8 cellular contexts compared by ENCODE assay signal in genomic region chr2:20225294-20226151, GRCh38. TPM values are rescaled to one million over a fixed set of nuclear protein-coding genes. Genes with fewer than 3 reads are reported as not detected.
DNase-seq lines count a peak whose midpoint lies in the region; ATAC-seq and TF ChIP-seq lines count a peak whose summit lies in the region.

No MANE protein-coding gene starts in this region.

- H4K5ac ChIP-seq in H9 (ENCODE audit: insufficient read length, low read depth, low read length) = no peak overlapping the region

- H2BK12ac ChIP-seq in H9 (ENCODE audit: insufficient read length, low read depth, low read length) = no peak overlapping the region
- H2BK12ac ChIP-seq in mesenchymal stem cell (ENCODE audit: low read length in 2 of 2) = no peak overlapping the region

- peak; percentile 54 for TF ChIP-seq CTCF in H9 (conservative IDR thresholded peaks at IDR 0.05)
- TF ChIP-seq CTCF in LNCaP clone FGC (IDR thresholded peaks at IDR 0.05; ENCODE audit: control insufficient read depth, extremely low read depth, insufficient read depth) = peak; percentile 82

- H3K27ac ChIP-seq in H9 (ENCODE audit: insufficient read length, low read depth, low read length) (no peak overlapping the region), mesenchymal stem cell (ENCODE audit: low read length, poor library complexity, severe bottlenecking) (peak overlapping the region; percentile 70), stomach smooth muscle (ENCODE audit: low read length) (no peak overlapping the region)

- H3K23ac ChIP-seq in H9 (ENCODE audit: insufficient read length, low read depth, low read length) (no peak overlapping the region), mesenchymal stem cell (ENCODE audit: low read length in 2 of 2) (peak overlapping the region in 1 of 2 experiments; percentile 61)

- WGBS in H9 (ENCODE audit: extremely low coverage, insufficient read length, low lambda C conversion rate) = no CpG with 5 or more reads among the region's 66 CpGs
- WGBS in mesenchymal stem cell = 19% methylated on average over 66 of the region's 66 CpGs

- H2BK120ac ChIP-seq in H9 (ENCODE audit: low read depth, low read length, poor library complexity, severe bottlenecking) = no peak overlapping the region
- H2BK120ac ChIP-seq in mesenchymal stem cell (ENCODE audit: low read depth, low read length) = no peak overlapping the region

- H3K18ac ChIP-seq in H9 (ENCODE audit: insufficient read length, low read depth, low read length) (peak overlapping the region; percentile 55), mesenchymal stem cell (ENCODE audit: low read depth in 1 of 2, low read length in 2 of 2) (peak overlapping the region in 1 of 2 experiments; percentile 49)

- H2AK5ac ChIP-seq in H9 (ENCODE audit: insufficient read length, low read length) (no peak overlapping the region), mesenchymal stem cell (ENCODE audit: low read length, severe bottlenecking) (peak overlapping the region; percentile 10)

- no peak overlapping the region for H3K56ac ChIP-seq in H9 (ENCODE audit: insufficient read length, low read depth, low read length)

- H3K9ac ChIP-seq in H9 (ENCODE audit: extremely low read depth, insufficient read length, low read length) = no peak overlapping the region
- H3K9ac ChIP-seq in mesenchymal stem cell (ENCODE audit: low read length) = peak overlapping the region; percentile 64
- no peak overlapping the region for H3K9ac ChIP-seq in stomach smooth muscle (ENCODE audit: low read length in 2 of 2)

- peak overlapping the region in 2 of 3 experiments; percentile 35 to 62; a peak in 2 of 7 replicates for H3K27ac Mint-ChIP-seq in H9
- no peak overlapping the region for H3K27ac Mint-ChIP-seq in effector memory CD8-positive, alpha-beta T cell

- H3K27me3 ChIP-seq in H9 (ENCODE audit: insufficient read depth, low read length) = no peaks in the 10 kb centered on the region
- no peaks in the 10 kb centered on the region for H3K27me3 ChIP-seq in mesenchymal stem cell (ENCODE audit: control insufficient read depth in 1 of 2, insufficient read depth in 1 of 2, low read length in 2 of 2)
- H3K27me3 ChIP-seq in stomach smooth muscle (ENCODE audit: control insufficient read depth in 1 of 2, insufficient read depth in 2 of 2, low read length in 2 of 2) = peaks cover 3 to 10% of the 10 kb centered on the region in 2 donors

- peaks cover 28 to 31% of the 10 kb centered on the region in 2 experiments for H3K4me1 Mint-ChIP-seq in H9
- peaks cover 0 to 2% of the 10 kb centered on the region in 2 donors for H3K4me1 Mint-ChIP-seq in effector memory CD8-positive, alpha-beta T cell (ENCODE audit: low read depth in 2 of 2)

- H3K4ac ChIP-seq in H9 (ENCODE audit: low read depth, low read length) (no peak overlapping the region), mesenchymal stem cell (ENCODE audit: low read depth in 1 of 2, low read length in 2 of 2) (no peak overlapping the region)

- H3K79me2 ChIP-seq in H9 (ENCODE audit: insufficient read depth, low read length) = peaks cover 7% of the 10 kb centered on the region; the same call in 1 of the 2 replicates

- H2AFZ ChIP-seq in H9 (ENCODE audit: low read length) (no peak overlapping the region), mesenchymal stem cell (ENCODE audit: low read depth, low read length) (peak overlapping the region; percentile 80)

- no peak overlapping the region for H3T11ph ChIP-seq in H9 (ENCODE audit: low read length)

- peak overlapping the region; percentile 50; the same call in 1 of the 2 replicates for H3K14ac ChIP-seq in H9 (ENCODE audit: insufficient read depth, low read length)
- no peak overlapping the region for H3K14ac ChIP-seq in mesenchymal stem cell (ENCODE audit: low read length in 2 of 2)

- peaks cover 0 to 4% (median 3%) of the 10 kb centered on the region in 3 experiments; a peak in 3 of 7 replicates for H3K36me3 Mint-ChIP-seq in H9 (ENCODE audit: insufficient read depth in 1 of 3, low read depth in 3 of 3)
- peaks cover 7% of the 10 kb centered on the region for H3K36me3 Mint-ChIP-seq in effector memory CD8-positive, alpha-beta T cell (ENCODE audit: insufficient read depth)

- no peaks in the 10 kb centered on the region for H4K20me1 ChIP-seq in H9 (ENCODE audit: control insufficient read depth, insufficient read depth, insufficient read length)

- DNase-seq in NOMO-1 (lab: John Stamatoyannopoulos, UW; ENCODE audit: unreplicated experiment in 2 of 2) (peak; percentile 17 to 34), NOMO-1 treated with dmso at 0.1 percent for 144 hours (lab: John Stamatoyannopoulos, UW; ENCODE audit: unreplicated experiment) (no peak), H9 (peak; percentile 84), LNCaP clone FGC (ENCODE audit: low read depth) (no peak), SW480 (ENCODE audit: low spot score) (peak; percentile 92), mesenchymal stem cell (peak; percentile 57)
- no peak for DNase-seq in effector memory CD8-positive, alpha-beta T cell

- H4K8ac ChIP-seq in H9 (replicated peaks; ENCODE audit: insufficient read length, low read depth, low read length) (no peak overlapping the region), mesenchymal stem cell (ENCODE audit: low read length) (peak overlapping the region; percentile 60)

- peak; percentile 33 for ATAC-seq in effector memory CD8-positive, alpha-beta T cell (replicated peaks)

- peaks cover 10% of the 10 kb centered on the region for H3K23me2 ChIP-seq in H9 (ENCODE audit: insufficient read length, low read depth, low read length, poor library complexity, severe bottlenecking)

- peak overlapping the region; percentile 71 for H3K4me2 ChIP-seq in H9 (ENCODE audit: insufficient read depth, insufficient read length, low read length)
- peak overlapping the region; percentile 91 for H3K4me2 ChIP-seq in mesenchymal stem cell (ENCODE audit: low read length, poor library complexity, severe bottlenecking)

- H3K79me1 ChIP-seq in H9 (ENCODE audit: insufficient read depth, low read depth, low read length, poor library complexity, severe bottlenecking) (no peaks in the 10 kb centered on the region), mesenchymal stem cell (replicated peaks; ENCODE audit: low read length, poor library complexity, severe bottlenecking) (no peaks in the 10 kb centered on the region)

- H3K4me3 ChIP-seq in LNCaP clone FGC (ENCODE audit: low read depth, low read length) (peak overlapping the region; percentile 54), mesenchymal stem cell (ENCODE audit: insufficient read depth in 1 of 2, low read depth in 1 of 2, low read length in 2 of 2) (peak overlapping the region; percentile 74 to 87), stomach smooth muscle (ENCODE audit: low read length in 2 of 2) (peak overlapping the region; percentile 46 to 74)

- H4K91ac ChIP-seq in H9 (ENCODE audit: insufficient read length, low read depth, low read length) = no peak overlapping the region
- peak overlapping the region; percentile 46 for H4K91ac ChIP-seq in mesenchymal stem cell (ENCODE audit: low read length)

- no peaks in the 10 kb centered on the region for H3K9me3 ChIP-seq in H9 (ENCODE audit: control insufficient read depth, low read depth, low read length)
- H3K9me3 ChIP-seq in mesenchymal stem cell (ENCODE audit: control insufficient read depth, low read length) = no peaks in the 10 kb centered on the region
- no peaks in the 10 kb centered on the region for H3K9me3 ChIP-seq in stomach smooth muscle (ENCODE audit: control insufficient read depth in 2 of 2, low read length in 2 of 2)

- no peaks in the 10 kb centered on the region for H3K36me3 ChIP-seq in mesenchymal stem cell (ENCODE audit: control insufficient read depth in 1 of 2, insufficient read depth in 2 of 2, low read depth in 1 of 2, low read length in 2 of 2)
- no peaks in the 10 kb centered on the region for H3K36me3 ChIP-seq in stomach smooth muscle (ENCODE audit: control insufficient read depth in 2 of 2, insufficient read depth in 2 of 2, low read length in 2 of 2)

- H3K9me3 Mint-ChIP-seq in H9 = peaks cover 0 to under 1% of the 10 kb centered on the region in 2 experiments; a peak in 2 of 5 replicates
- H3K9me3 Mint-ChIP-seq in effector memory CD8-positive, alpha-beta T cell = no peaks in the 10 kb centered on the region

- no peak overlapping the region for H2BK5ac ChIP-seq in H9 (ENCODE audit: insufficient read length, low read length)
- no peak overlapping the region for H2BK5ac ChIP-seq in mesenchymal stem cell (ENCODE audit: low read depth, low read length, poor library complexity, severe bottlenecking)

- no peak overlapping the region for H2BK20ac ChIP-seq in H9 (ENCODE audit: low read depth, low read length, poor library complexity, severe bottlenecking)

- H3K4me1 ChIP-seq in H9 (ENCODE audit: insufficient read depth, low read length) (peaks cover 9% of the 10 kb centered on the region; the same call in 1 of the 2 replicates), mesenchymal stem cell (ENCODE audit: control insufficient read depth, insufficient read depth, low read depth, low read length) (peaks cover 24% of the 10 kb centered on the region), stomach smooth muscle (ENCODE audit: control insufficient read depth, insufficient read depth, low read length) (peaks cover 27% of the 10 kb centered on the region)

- peaks cover 33% of the 10 kb centered on the region for H3K27me3 Mint-ChIP-seq in H9 (ENCODE audit: low read depth)
- peaks cover 44 to 76% of the 10 kb centered on the region in 2 donors for H3K27me3 Mint-ChIP-seq in effector memory CD8-positive, alpha-beta T cell

- no peak overlapping the region for H2BK15ac ChIP-seq in H9 (ENCODE audit: low read depth, low read length)
- H2BK15ac ChIP-seq in mesenchymal stem cell (ENCODE audit: low read depth, poor library complexity, severe bottlenecking) = no peak overlapping the region

- peak overlapping the region; percentile 67 to 81 for H3K4me3 Mint-ChIP-seq in H9
- peak overlapping the region; percentile 49 to 64 for H3K4me3 Mint-ChIP-seq in effector memory CD8-positive, alpha-beta T cell

RNA-seq across cellular contexts. Expression of gene SDC1, which starts 0.6 kb away (rescaled TPM):
- 22.3 and 25.1 TPM in 2 replicates for total RNA-seq in H9 (2021)
- polyA plus RNA-seq in mesenchymal stem cell (2013, experiment 1 of 2) = 8.4 TPM
- polyA plus RNA-seq in mesenchymal stem cell (2013, experiment 2 of 2) = 6.9 TPM

Comparison
In these comparisons a context has a peak if more than half of its experiments do, and no peak if none do; other contexts are left out.
1. DNase-seq: peak in NOMO-1 (2 of 2), H9 (single experiment), SW480 (single experiment) and mesenchymal stem cell (single experiment); none in NOMO-1 treated with dmso at 0.1 percent for 144 hours (single experiment), LNCaP clone FGC (single experiment) and effector memory CD8-positive, alpha-beta T cell (0 of 3).
2. H3K27ac Mint-ChIP-seq: peak in H9 (2 of 3); none in effector memory CD8-positive, alpha-beta T cell (0 of 2).
3. Peak in every context shown above with its lines, with median percentiles within 50 percentile points of each other: H3K4me3 ChIP-seq.